In the genomic region with DNA sequence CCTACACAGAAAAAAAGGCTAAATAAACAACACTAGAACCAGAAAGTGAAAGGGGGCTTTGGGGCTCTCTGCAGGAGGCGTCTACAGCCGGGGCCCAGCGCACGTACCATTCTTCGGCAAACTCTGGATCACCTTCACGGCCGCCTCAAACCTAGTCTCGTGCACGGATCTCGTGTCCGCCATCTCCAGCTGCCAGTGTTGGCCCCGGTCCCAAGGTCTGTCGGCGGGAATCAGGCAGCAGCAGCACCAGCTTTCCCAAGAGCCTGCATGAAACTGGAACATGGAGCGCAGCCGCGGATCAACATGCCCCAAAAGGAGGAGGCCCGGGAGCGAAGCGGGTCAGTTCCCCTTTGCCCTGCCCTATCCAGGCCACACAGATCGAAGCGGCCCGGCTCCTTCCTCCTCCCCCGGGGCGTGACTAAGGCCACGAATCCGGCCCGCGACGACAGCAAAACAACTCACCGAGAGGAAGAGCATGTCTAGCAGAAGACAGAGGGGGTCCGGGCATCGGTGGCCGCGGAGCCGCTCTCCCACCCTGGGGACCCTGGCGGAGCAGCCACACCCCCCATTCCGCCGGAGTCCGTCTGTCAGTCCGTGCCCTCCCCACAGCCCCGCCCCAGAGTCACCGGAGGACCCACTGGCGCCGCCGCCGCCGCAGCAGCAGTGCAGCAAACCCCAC, we compare ENCODE assay signal across 1 cellular context.
TF ChIP-seq lines count a peak whose summit lies in the region.

A gene with protein sequence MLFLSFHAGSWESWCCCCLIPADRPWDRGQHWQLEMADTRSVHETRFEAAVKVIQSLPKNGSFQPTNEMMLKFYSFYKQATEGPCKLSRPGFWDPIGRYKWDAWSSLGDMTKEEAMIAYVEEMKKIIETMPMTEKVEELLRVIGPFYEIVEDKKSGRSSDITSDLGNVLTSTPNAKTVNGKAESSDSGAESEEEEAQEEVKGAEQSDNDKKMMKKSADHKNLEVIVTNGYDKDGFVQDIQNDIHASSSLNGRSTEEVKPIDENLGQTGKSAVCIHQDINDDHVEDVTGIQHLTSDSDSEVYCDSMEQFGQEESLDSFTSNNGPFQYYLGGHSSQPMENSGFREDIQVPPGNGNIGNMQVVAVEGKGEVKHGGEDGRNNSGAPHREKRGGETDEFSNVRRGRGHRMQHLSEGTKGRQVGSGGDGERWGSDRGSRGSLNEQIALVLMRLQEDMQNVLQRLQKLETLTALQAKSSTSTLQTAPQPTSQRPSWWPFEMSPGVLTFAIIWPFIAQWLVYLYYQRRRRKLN (minus strand): TSS at position 586 of the 679 bp plus-strand sequence. CDS start 109 bp downstream, at position 477.

TF ChIP-seq in K562, 482 proteins besides CTCF, POLR2A, EP300 and RAD21 (continued from another document and continues in another):
- TF ChIP-seq, protein P1, sequence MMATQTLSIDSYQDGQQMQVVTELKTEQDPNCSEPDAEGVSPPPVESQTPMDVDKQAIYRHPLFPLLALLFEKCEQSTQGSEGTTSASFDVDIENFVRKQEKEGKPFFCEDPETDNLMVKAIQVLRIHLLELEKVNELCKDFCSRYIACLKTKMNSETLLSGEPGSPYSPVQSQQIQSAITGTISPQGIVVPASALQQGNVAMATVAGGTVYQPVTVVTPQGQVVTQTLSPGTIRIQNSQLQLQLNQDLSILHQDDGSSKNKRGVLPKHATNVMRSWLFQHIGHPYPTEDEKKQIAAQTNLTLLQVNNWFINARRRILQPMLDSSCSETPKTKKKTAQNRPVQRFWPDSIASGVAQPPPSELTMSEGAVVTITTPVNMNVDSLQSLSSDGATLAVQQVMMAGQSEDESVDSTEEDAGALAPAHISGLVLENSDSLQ (IDR thresholded peaks at IDR 0.05), result peak; percentile 53
- TF ChIP-seq ZFP36 (IDR thresholded peaks at IDR 0.05; ENCODE audit: low read depth, low read length, partially characterized antibody) (no peak), RBFOX2 (IDR thresholded peaks at IDR 0.05; ENCODE audit: low read depth, low read length) (peak; percentile 83), ZKSCAN1 (IDR thresholded peaks at IDR 0.05; ENCODE audit: low read depth, low read length) (0 out of 2 replicates have a peak, but pooled peaks have one; percentile 44), ESRRA (IDR thresholded peaks at IDR 0.05; ENCODE audit: borderline replicate concordance, low read depth) (0 out of 2 replicates have a peak, but pooled peaks have one; percentile 41), NCOA6 (IDR thresholded peaks at IDR 0.05) (no peak), FOXK2 (conservative IDR thresholded peaks at IDR 0.05 in 1 of 2, IDR thresholded peaks at IDR 0.05 in 1 of 2; ENCODE audit: low read depth in 2 of 2) (peak; percentile 39 to 63; a peak in 1 of 4 replicates), CXXC5 (CRISPR knock-in tag; IDR thresholded peaks at IDR 0.05) (peak; percentile 45; the same call in 1 of the 2 replicates), SRSF7 (optimal IDR thresholded peaks at IDR 0.05; ENCODE audit: low read depth, low read length) (no peak), HDGF (IDR thresholded peaks at IDR 0.05) (no peak), TARDBP (IDR thresholded peaks at IDR 0.05) (peak; percentile 57; the same call in 1 of the 2 replicates), MBD2 (IDR thresholded peaks at IDR 0.05; ENCODE audit: borderline replicate concordance, low read depth) (no peak), HDAC2 (IDR thresholded peaks at IDR 0.05) (peak; percentile 67; the same call in 1 of the 2 replicates), SREBF1 (IDR thresholded peaks at IDR 0.05; ENCODE audit: borderline replicate concordance, low read depth, low read length) (no peak), MCM3 (IDR thresholded peaks at IDR 0.05) (no peak), TAF9B (IDR thresholded peaks at IDR 0.05; ENCODE audit: partially characterized antibody) (peak; percentile 51), NR3C1 (CRISPR knock-in tag; IDR thresholded peaks at IDR 0.05) (no peak), MAFG (tag; conservative IDR thresholded peaks at IDR 0.05) (no peak), ZNF778 (CRISPR knock-in tag; IDR thresholded peaks at IDR 0.05) (no peak), XRCC4 (IDR thresholded peaks at IDR 0.05; ENCODE audit: extremely low read depth, insufficient read depth, insufficient read length) (no peak), TAF15 (IDR thresholded peaks at IDR 0.05; ENCODE audit: low read depth, low read length) (no peak), CBX1 (IDR thresholded peaks at IDR 0.05; ENCODE audit: low read depth) (peak; percentile 54; the same call in 1 of the 2 replicates), CAMTA2 (CRISPR knock-in tag; conservative IDR thresholded peaks at IDR 0.05) (no peak), CC2D1A (IDR thresholded peaks at IDR 0.05) (no peak), ZFX (CRISPR knock-in tag; IDR thresholded peaks at IDR 0.05) (peak; percentile 81), ZNF175 (CRISPR knock-in tag; IDR thresholded peaks at IDR 0.05; ENCODE audit: low read depth) (no peak), SRF (CRISPR knock-in tag; IDR thresholded peaks at IDR 0.05) (no peak), NELFE (IDR thresholded peaks at IDR 0.05; ENCODE audit: insufficient read depth, insufficient read length) (no peak), MTA1 (IDR thresholded peaks at IDR 0.05; ENCODE audit: borderline replicate concordance) (0 out of 2 replicates have a peak, but pooled peaks have one; percentile 44), PHF21A (IDR thresholded peaks at IDR 0.05; ENCODE audit: borderline replicate concordance, low read depth) (peak; percentile 86), PHF8 (IDR thresholded peaks at IDR 0.05; ENCODE audit: borderline replicate concordance, low read length) (peak; percentile 62; the same call in 1 of the 2 replicates), ZKSCAN8 (CRISPR knock-in tag; IDR thresholded peaks at IDR 0.05) (no peak), LCOR (CRISPR knock-in tag; IDR thresholded peaks at IDR 0.05) (peak; percentile 68; the same call in 1 of the 2 replicates), POLR2H (tag; IDR thresholded peaks at IDR 0.05; ENCODE audit: low read depth) (peak; percentile 43; the same call in 1 of the 2 replicates), SPI1 (IDR thresholded peaks at IDR 0.05; ENCODE audit: borderline replicate concordance, low read depth, low read length) (peak; percentile 83), NBN (IDR thresholded peaks at IDR 0.05; ENCODE audit: low read depth) (0 out of 2 replicates have a peak, but pooled peaks have one; percentile 72), TBP (optimal IDR thresholded peaks at IDR 0.05; ENCODE audit: low read depth, low read length) (peak; percentile 64), ZNF695 (CRISPR knock-in tag; IDR thresholded peaks at IDR 0.05) (no peak), TCF7L2 (IDR thresholded peaks at IDR 0.05; ENCODE audit: low read depth, low read length) (no peak), NFIC (IDR thresholded peaks at IDR 0.05) (peak; percentile 91)
- TF ChIP-seq, protein P2, sequence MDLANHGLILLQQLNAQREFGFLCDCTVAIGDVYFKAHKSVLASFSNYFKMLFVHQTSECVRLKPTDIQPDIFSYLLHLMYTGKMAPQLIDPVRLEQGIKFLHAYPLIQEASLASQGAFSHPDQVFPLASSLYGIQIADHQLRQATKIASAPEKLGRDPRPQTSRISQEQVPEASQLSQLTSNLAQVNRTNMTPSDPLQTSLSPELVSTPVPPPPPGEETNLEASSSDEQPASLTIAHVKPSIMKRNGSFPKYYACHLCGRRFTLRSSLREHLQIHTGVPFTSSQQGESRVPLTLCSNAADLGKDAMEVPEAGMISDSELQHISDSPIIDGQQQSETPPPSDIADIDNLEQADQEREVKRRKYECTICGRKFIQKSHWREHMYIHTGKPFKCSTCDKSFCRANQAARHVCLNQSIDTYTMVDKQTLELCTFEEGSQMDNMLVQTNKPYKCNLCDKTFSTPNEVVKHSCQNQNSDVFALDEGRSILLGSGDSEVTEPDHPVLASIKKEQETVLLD (IDR thresholded peaks at IDR 0.05), result no peak
- TF ChIP-seq, protein P3, sequence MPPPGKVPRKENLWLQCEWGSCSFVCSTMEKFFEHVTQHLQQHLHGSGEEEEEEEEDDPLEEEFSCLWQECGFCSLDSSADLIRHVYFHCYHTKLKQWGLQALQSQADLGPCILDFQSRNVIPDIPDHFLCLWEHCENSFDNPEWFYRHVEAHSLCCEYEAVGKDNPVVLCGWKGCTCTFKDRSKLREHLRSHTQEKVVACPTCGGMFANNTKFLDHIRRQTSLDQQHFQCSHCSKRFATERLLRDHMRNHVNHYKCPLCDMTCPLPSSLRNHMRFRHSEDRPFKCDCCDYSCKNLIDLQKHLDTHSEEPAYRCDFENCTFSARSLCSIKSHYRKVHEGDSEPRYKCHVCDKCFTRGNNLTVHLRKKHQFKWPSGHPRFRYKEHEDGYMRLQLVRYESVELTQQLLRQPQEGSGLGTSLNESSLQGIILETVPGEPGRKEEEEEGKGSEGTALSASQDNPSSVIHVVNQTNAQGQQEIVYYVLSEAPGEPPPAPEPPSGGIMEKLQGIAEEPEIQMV (tag; conservative IDR thresholded peaks at IDR 0.05; ENCODE audit: low read depth), result no peak
- TF ChIP-seq, protein P4, sequence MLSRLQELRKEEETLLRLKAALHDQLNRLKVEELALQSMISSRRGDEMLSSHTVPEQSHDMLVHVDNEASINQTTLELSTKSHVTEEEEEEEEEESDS (CRISPR knock-in tag; IDR thresholded peaks at IDR 0.05), result no peak
- TF ChIP-seq, protein P5, sequence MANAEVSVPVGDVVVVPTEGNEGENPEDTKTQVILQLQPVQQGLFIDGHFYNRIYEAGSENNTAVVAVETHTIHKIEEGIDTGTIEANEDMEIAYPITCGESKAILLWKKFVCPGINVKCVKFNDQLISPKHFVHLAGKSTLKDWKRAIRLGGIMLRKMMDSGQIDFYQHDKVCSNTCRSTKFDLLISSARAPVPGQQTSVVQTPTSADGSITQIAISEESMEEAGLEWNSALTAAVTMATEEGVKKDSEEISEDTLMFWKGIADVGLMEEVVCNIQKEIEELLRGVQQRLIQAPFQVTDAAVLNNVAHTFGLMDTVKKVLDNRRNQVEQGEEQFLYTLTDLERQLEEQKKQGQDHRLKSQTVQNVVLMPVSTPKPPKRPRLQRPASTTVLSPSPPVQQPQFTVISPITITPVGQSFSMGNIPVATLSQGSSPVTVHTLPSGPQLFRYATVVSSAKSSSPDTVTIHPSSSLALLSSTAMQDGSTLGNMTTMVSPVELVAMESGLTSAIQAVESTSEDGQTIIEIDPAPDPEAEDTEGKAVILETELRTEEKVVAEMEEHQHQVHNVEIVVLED (CRISPR knock-in tag; IDR thresholded peaks at IDR 0.05), result no peak
- TF ChIP-seq, protein P6, sequence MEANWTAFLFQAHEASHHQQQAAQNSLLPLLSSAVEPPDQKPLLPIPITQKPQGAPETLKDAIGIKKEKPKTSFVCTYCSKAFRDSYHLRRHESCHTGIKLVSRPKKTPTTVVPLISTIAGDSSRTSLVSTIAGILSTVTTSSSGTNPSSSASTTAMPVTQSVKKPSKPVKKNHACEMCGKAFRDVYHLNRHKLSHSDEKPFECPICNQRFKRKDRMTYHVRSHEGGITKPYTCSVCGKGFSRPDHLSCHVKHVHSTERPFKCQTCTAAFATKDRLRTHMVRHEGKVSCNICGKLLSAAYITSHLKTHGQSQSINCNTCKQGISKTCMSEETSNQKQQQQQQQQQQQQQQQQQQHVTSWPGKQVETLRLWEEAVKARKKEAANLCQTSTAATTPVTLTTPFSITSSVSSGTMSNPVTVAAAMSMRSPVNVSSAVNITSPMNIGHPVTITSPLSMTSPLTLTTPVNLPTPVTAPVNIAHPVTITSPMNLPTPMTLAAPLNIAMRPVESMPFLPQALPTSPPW (CRISPR knock-in tag; IDR thresholded peaks at IDR 0.05), result peak; percentile 74; the same call in 1 of the 2 replicates
- TF ChIP-seq, protein P7, sequence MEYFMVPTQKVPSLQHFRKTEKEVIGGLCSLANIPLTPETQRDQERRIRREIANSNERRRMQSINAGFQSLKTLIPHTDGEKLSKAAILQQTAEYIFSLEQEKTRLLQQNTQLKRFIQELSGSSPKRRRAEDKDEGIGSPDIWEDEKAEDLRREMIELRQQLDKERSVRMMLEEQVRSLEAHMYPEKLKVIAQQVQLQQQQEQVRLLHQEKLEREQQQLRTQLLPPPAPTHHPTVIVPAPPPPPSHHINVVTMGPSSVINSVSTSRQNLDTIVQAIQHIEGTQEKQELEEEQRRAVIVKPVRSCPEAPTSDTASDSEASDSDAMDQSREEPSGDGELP (CRISPR knock-in tag; IDR thresholded peaks at IDR 0.05; ENCODE audit: borderline replicate concordance), result peak; percentile 90
